26 cellular contexts compared by ENCODE assay signal in the genomic region with DNA sequence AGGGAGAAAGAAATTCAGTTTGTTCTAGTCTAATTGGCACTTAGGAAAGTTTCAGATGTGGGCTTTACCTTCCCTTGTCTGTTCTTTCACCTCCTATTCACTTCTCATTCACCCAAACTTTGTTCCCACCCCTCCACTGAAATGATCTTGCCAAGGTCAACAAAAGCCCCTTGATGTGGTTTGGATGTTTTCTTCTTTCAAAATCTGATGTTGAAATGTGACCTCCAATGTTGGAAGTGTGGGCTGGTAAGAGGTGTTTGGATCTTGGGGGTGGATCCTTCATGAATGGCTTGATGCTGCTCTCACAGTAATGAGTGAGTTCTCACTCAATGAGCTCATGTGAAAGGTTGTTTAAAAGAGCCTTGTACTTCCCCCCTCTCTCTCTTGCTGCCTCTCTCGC.
DNase-seq lines count a peak whose midpoint lies in the region; ATAC-seq and TF ChIP-seq lines count a peak whose summit lies in the region.
"Had no signal": no experiment of that assay in that cellular context is flagged by ENCODE, and none has a peak within 500 bp of the region (broad histone marks: within the 10 kb centered on the region; RNA-seq: fewer than 3 reads in every experiment).

No MANE protein-coding gene starts in this region.

- H3K4me1 ChIP-seq in BE2C: peaks cover 3% of the 10 kb centered on the region; the same call in 1 of the 2 replicates
- H3K4me1 ChIP-seq: HAP-1 had no signal

- no peak for ATAC-seq in stimulated activated naive B cell treated with anti-CD40 and anti-IgM and Interleukin-4, amounts not matched to agents 10 μg/mL and 1 μg/mL and 100 μg/mL, for 72 hours (replicated peaks)
- ATAC-seq: GM23338, HepG2, K562 had no signal

- no peak overlapping the region for H3K4me3 Mint-ChIP-seq in stimulated activated naive B cell treated with anti-CD40 and anti-IgM and Interleukin-4, amounts not matched to agents 10 μg/mL and 1 μg/mL and 100 μg/mL, for 72 hours
- H3K4me3 Mint-ChIP-seq: B cell; CD14-positive monocyte; CD8-positive, alpha-beta memory T cell; GM23338 had no signal

- H3K4me3 ChIP-seq in fibroblast of mammary gland (ENCODE audit: control insufficient read depth, low read depth, low read length) (no peak overlapping the region), BE2C (ENCODE audit: low read depth, low read length) (no peak overlapping the region)
- H3K4me3 ChIP-seq: GM23338, HAP-1, K562 had no signal

- peak overlapping the region; percentile 33 for H3K27ac Mint-ChIP-seq in stimulated activated naive B cell treated with anti-CD40 and anti-IgM and Interleukin-4, amounts not matched to agents 10 μg/mL and 1 μg/mL and 100 μg/mL, for 72 hours
- H3K27ac Mint-ChIP-seq: B cell, CD14-positive monocyte, GM23338 had no signal

- DNase-seq in HT1080 (ENCODE audit: low read depth) (peak; percentile 30), SW480 (ENCODE audit: low spot score) (peak; percentile 71), fibroblast of mammary gland (ENCODE audit: low read depth) (peak; percentile 51), BE2C (no peak), NCI-H2081 treated with DMSO at 0.1 percent for 48 hours (lab: John Stamatoyannopoulos, UW) (no peak), GM19238 (ENCODE audit: insufficient read length, low spot score) (no peak)
- DNase-seq in stimulated activated naive B cell treated with anti-CD40 and anti-IgM and Interleukin-4, amounts not matched to agents 10 μg/mL and 1 μg/mL and 100 μg/mL, for 72 hours: no peak
- DNase-seq: Calu3; CD8-positive, alpha-beta memory T cell; DMS79 treated with DMSO at 0.1 percent for 48 hours; Kasumi-1; MM.1S; NCI-H1048; NCI-H1417; NCI-H1694; NCI-H2029 treated with DMSO at 0.1 percent for 48 hours; NCI-H2227 treated with DMSO at 0.1 percent for 48 hours; NCI-H69; SHP77; T-helper 1 cell had no signal

- H3K27me3 Mint-ChIP-seq in stimulated activated naive B cell treated with anti-CD40 and anti-IgM and Interleukin-4, amounts not matched to agents 10 μg/mL and 1 μg/mL and 100 μg/mL, for 72 hours: peaks cover 0 to 13% of the 10 kb centered on the region in 2 donors
- H3K27me3 Mint-ChIP-seq: B cell had no signal

- H3K9me3 ChIP-seq in BE2C: 0 out of 2 replicates have a peak, but pooled peaks cover 4% of the 10 kb centered on the region
- H3K9me3 ChIP-seq: HAP-1 had no signal

- peaks cover 0 to 6% of the 10 kb centered on the region in 2 donors for H3K4me1 Mint-ChIP-seq in stimulated activated naive B cell treated with anti-CD40 and anti-IgM and Interleukin-4, amounts not matched to agents 10 μg/mL and 1 μg/mL and 100 μg/mL, for 72 hours
- H3K4me1 Mint-ChIP-seq: B cell; CD14-positive monocyte; CD8-positive, alpha-beta memory T cell; GM23338 had no signal

- H3K9me3 Mint-ChIP-seq in stimulated activated naive B cell treated with anti-CD40 and anti-IgM and Interleukin-4, amounts not matched to agents 10 μg/mL and 1 μg/mL and 100 μg/mL, for 72 hours: peaks cover 4 to 7% of the 10 kb centered on the region in 2 donors

- H3K27me3 ChIP-seq in BE2C: no peaks in the 10 kb centered on the region

- TF ChIP-seq CTCF in fibroblast of mammary gland (conservative IDR thresholded peaks at IDR 0.05; ENCODE audit: control insufficient read depth, insufficient read depth, low read depth, low read length) (no peak), BE2C (IDR thresholded peaks at IDR 0.05; ENCODE audit: low read depth, low read length) (no peak)

- H3K36me3 ChIP-seq in BE2C: no peaks in the 10 kb centered on the region
- H3K36me3 ChIP-seq: HAP-1 had no signal

- no peaks in the 10 kb centered on the region for H3K36me3 Mint-ChIP-seq in stimulated activated naive B cell treated with anti-CD40 and anti-IgM and Interleukin-4, amounts not matched to agents 10 μg/mL and 1 μg/mL and 100 μg/mL, for 72 hours
- H3K36me3 Mint-ChIP-seq: CD14-positive monocyte had no signal

Comparison
In these comparisons a context has a peak if more than half of its experiments do, and no peak if none do; other contexts are left out.
1. DNase-seq: peak in HT1080 (single experiment), SW480 (single experiment) and fibroblast of mammary gland (single experiment); none in stimulated activated naive B cell treated with anti-CD40 and anti-IgM and Interleukin-4, amounts not matched to agents 10 μg/mL and 1 μg/mL and 100 μg/mL, for 72 hours (single experiment), BE2C (single experiment), NCI-H2081 treated with DMSO at 0.1 percent for 48 hours (single experiment) and GM19238 (single experiment).